Comparison of ENCODE assay signal across 21 cellular contexts in genomic region chr22:43365715-43366440, GRCh38.
"Had no signal": no experiment of that assay in that cellular context is flagged by ENCODE, and none has a peak within 500 bp of the region (broad histone marks: within the 10 kb centered on the region; RNA-seq: fewer than 3 reads in every experiment).

No MANE protein-coding gene starts in this region.

- ATAC-seq: effector memory CD8-positive, alpha-beta T cell; left ventricle myocardium superior; lower lobe of right lung; naive thymus-derived CD8-positive, alpha-beta T cell; sciatic nerve; stimulated activated naive CD8-positive, alpha-beta T cell treated with anti-CD3 and anti-CD28 coated beads, Interleukin-15, amount 100 ng/mL, for 72 hours had no signal

- H3K4me1 ChIP-seq: esophagus squamous epithelium, lower lobe of right lung, suprapubic skin, thyroid gland had no signal

- H3K36me3 ChIP-seq: esophagus squamous epithelium, lower lobe of right lung, suprapubic skin, thyroid gland had no signal

- DNase-seq: cerebellar nuclear complex; cortex of kidney; effector memory CD8-positive, alpha-beta T cell; erythroblast; esophagus squamous epithelium; foreskin melanocyte; hypothalamus; left ventricle myocardium superior; lower lobe of right lung; naive thymus-derived CD8-positive, alpha-beta T cell; nucleus accumbens; stimulated activated CD4-positive, alpha-beta T cell treated with anti-CD3 and anti-CD28 coated beads, Interleukin-12 subunit alpha, Interleukin-12 subunit beta, amount 100 ng/mL, for 4 hours; stimulated activated CD4-positive, alpha-beta T cell treated with anti-CD3 and anti-CD28 coated beads, Interleukin-1b, Interleukin-23, amount 100 ng/mL, for 48 hours; stimulated activated CD4-positive, alpha-beta T cell treated with anti-CD3 and anti-CD28 coated beads, Interleukin-4, amount 100 ng/mL, for 1 hour; stimulated activated CD8-positive, alpha-beta memory T cell treated with anti-CD3 and anti-CD28 coated beads, Interleukin-4, amount 100 ng/mL, for 48 hours; stimulated activated naive CD4-positive, alpha-beta T cell; stimulated activated naive CD8-positive, alpha-beta T cell treated with anti-CD3 and anti-CD28 coated beads, Interleukin-15, amount 100 ng/mL, for 72 hours; thyroid gland had no signal

- H3K9me3 ChIP-seq: esophagus squamous epithelium, lower lobe of right lung, suprapubic skin, thyroid gland had no signal

- H3K27ac ChIP-seq: esophagus squamous epithelium, lower lobe of right lung, suprapubic skin, thyroid gland had no signal

- H3K4me3 ChIP-seq: esophagus squamous epithelium, lower lobe of right lung, smooth muscle cell, suprapubic skin, thyroid gland had no signal

- H3K27me3 ChIP-seq: thyroid gland had no signal

- H3K4me2 ChIP-seq: smooth muscle cell had no signal
